In genomic region chr9:136695955-136696354, GRCh38 we compare ENCODE assay signal across 4 cellular contexts.
TF ChIP-seq lines count a peak whose summit lies in the region.

No MANE protein-coding gene starts in this region.

TF ChIP-seq in A549, 52 proteins besides CTCF, POLR2A, EP300 and RAD21:
- TF ChIP-seq REST (IDR thresholded peaks at IDR 0.05) = no peak
- TF ChIP-seq CBX8 (IDR thresholded peaks at IDR 0.05) = no peak
- no peak for TF ChIP-seq FOSL2 (IDR thresholded peaks at IDR 0.05)
- no peak for TF ChIP-seq FOSL2 (CRISPR knock-in tag; IDR thresholded peaks at IDR 0.05)
- TF ChIP-seq ZNF302 (CRISPR knock-in tag; IDR thresholded peaks at IDR 0.05) = no peak
- TF ChIP-seq PHF8 (IDR thresholded peaks at IDR 0.05; ENCODE audit: borderline replicate concordance, low read depth) = no peak
- TF ChIP-seq NPAS2 (CRISPR knock-in tag; IDR thresholded peaks at IDR 0.05; ENCODE audit: borderline replicate concordance) = no peak
- TF ChIP-seq HOXB13 (CRISPR knock-in tag; IDR thresholded peaks at IDR 0.05; ENCODE audit: low read depth) = no peak
- no peak for TF ChIP-seq HES2 (IDR thresholded peaks at IDR 0.05)
- TF ChIP-seq ZFP36 (IDR thresholded peaks at IDR 0.05; ENCODE audit: borderline replicate concordance, partially characterized antibody) = no peak
- no peak for TF ChIP-seq RFX5 (IDR thresholded peaks at IDR 0.05)
- TF ChIP-seq RNF2 (IDR thresholded peaks at IDR 0.05; ENCODE audit: borderline replicate concordance, low read depth) = no peak
- TF ChIP-seq HDAC2 (IDR thresholded peaks at IDR 0.05) = no peak
- TF ChIP-seq RCOR1 (IDR thresholded peaks at IDR 0.05; ENCODE audit: low read depth, low read length) = no peak

TF ChIP-seq in HEK293, 187 proteins besides CTCF, POLR2A, EP300 and RAD21:
- TF ChIP-seq ZIC2 (tag by site-specific recombination; IDR thresholded peaks at IDR 0.05) = peak; percentile 19; the same call in 1 of the 2 replicates
- no peak for TF ChIP-seq KLF8 (tag by site-specific recombination; IDR thresholded peaks at IDR 0.05)

TF ChIP-seq in HepG2, 621 proteins besides CTCF, POLR2A, EP300 and RAD21:
- TF ChIP-seq HNRNPLL (IDR thresholded peaks at IDR 0.05; ENCODE audit: low read depth, low read length, poor library complexity, severe bottlenecking) (peak; percentile 20), KMT2A (CRISPR knock-in tag; IDR thresholded peaks at IDR 0.05) (no peak), BCLAF1 (IDR thresholded peaks at IDR 0.05) (no peak), MTA1 (CRISPR knock-in tag; IDR thresholded peaks at IDR 0.05; ENCODE audit: borderline replicate concordance) (peak; percentile 59; the same call in 1 of the 2 replicates), ZNF747 (CRISPR knock-in tag; IDR thresholded peaks at IDR 0.05; ENCODE audit: borderline replicate concordance) (0 out of 2 replicates have a peak, but pooled peaks have one; percentile 36), ZFP91 (CRISPR knock-in tag; IDR thresholded peaks at IDR 0.05; ENCODE audit: borderline replicate concordance) (0 out of 2 replicates have a peak, but pooled peaks have one; percentile 4), ZNF607 (CRISPR knock-in tag; IDR thresholded peaks at IDR 0.05; ENCODE audit: borderline replicate concordance) (0 out of 2 replicates have a peak, but pooled peaks have one; percentile 35), ZBTB38 (CRISPR knock-in tag; IDR thresholded peaks at IDR 0.05) (0 out of 2 replicates have a peak, but pooled peaks have one; percentile 51), ZNF687 (CRISPR knock-in tag; IDR thresholded peaks at IDR 0.05) (peak; percentile 42; the same call in 1 of the 2 replicates), ZNF891 (CRISPR knock-in tag; IDR thresholded peaks at IDR 0.05) (no peak), HNRNPL (IDR thresholded peaks at IDR 0.05; ENCODE audit: low read depth, low read length) (0 out of 2 replicates have a peak, but pooled peaks have one; percentile 30)
TF ChIP-seq in HepG2: peak in this region for 8.

TF ChIP-seq in GM12891, 5 proteins besides CTCF, POLR2A, EP300 and RAD21:
- TF ChIP-seq PAX5 (IDR thresholded peaks at IDR 0.05; ENCODE audit: insufficient read depth, low read length, severe bottlenecking) = no peak
- TF ChIP-seq POLR2AphosphoS5 (IDR thresholded peaks at IDR 0.05; ENCODE audit: low read depth, low read length) = no peak
- no peak for TF ChIP-seq SPI1 (IDR thresholded peaks at IDR 0.05; ENCODE audit: low read depth, low read length)
- TF ChIP-seq POU2F2 (IDR thresholded peaks at IDR 0.05; ENCODE audit: low read depth, low read length) = no peak
